In the genomic region with DNA sequence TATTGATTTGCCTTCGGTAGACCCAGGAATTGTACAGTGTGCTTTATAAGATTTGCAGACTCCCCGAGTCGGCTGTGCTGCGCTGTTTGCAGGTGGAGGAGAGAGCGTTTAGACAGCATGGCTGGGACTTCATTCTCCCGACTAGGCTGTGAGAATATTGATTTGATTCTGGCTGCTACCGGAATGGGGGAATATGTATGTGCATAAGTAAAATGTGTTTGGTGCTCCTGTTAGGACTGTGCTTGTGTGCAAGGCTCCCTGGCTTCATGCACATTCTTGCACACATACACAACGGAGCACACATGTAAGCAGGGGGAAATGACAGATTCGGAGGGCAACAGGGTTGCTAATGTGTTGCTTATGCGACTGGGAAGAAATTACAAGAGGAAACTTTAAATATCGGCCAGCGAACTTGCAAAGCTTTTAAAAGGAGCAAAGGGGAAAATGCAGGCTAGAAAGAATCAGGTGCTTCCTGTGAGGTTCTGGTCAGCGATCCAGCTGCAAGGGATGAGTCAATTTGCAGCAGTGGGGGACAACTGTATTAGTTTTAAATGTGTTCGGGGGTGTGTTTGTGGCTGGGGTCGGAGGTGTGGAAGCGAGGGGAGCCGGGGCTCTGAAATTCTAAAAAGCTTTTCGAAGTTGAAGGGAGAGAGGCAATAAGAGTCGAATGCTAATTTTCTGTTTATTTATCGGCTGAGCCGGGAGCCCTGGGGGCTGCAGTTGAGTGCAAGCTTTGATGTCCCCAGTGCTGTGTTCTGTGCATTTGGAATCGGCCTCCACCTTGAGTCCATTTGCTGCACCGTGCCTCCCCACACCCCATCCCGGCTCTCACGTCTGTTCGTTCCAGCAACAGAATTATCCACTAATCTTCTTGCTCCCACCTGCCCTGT, we compare ENCODE assay signal across 2 cellular contexts.
TF ChIP-seq lines count a peak whose summit lies in the region.

No MANE protein-coding gene starts in this region.

TF ChIP-seq in GM12878, 131 proteins besides CTCF, POLR2A, EP300 and RAD21:
- TF ChIP-seq, protein P1, sequence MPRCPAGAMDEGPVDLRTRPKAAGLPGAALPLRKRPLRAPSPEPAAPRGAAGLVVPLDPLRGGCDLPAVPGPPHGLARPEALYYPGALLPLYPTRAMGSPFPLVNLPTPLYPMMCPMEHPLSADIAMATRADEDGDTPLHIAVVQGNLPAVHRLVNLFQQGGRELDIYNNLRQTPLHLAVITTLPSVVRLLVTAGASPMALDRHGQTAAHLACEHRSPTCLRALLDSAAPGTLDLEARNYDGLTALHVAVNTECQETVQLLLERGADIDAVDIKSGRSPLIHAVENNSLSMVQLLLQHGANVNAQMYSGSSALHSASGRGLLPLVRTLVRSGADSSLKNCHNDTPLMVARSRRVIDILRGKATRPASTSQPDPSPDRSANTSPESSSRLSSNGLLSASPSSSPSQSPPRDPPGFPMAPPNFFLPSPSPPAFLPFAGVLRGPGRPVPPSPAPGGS (IDR thresholded peaks at IDR 0.05; ENCODE audit: borderline replicate concordance, insufficient read depth, low read depth, low read length, poor library complexity, severe bottlenecking) = peak; percentile 66
- TF ChIP-seq ESRRA (IDR thresholded peaks at IDR 0.05; ENCODE audit: low read length) (no peak), ZNF274 (IDR thresholded peaks at IDR 0.05; ENCODE audit: insufficient read depth, insufficient read length) (no peak)

TF ChIP-seq in HepG2, 621 proteins besides CTCF, POLR2A, EP300 and RAD21:
- TF ChIP-seq KDM3A (CRISPR knock-in tag; IDR thresholded peaks at IDR 0.05; ENCODE audit: low read depth) (no peak), EZH2 (conservative IDR thresholded peaks at IDR 0.05; ENCODE audit: low read depth, low read length) (0 out of 2 replicates have a peak, but pooled peaks have one; percentile 61)
